In genomic region chr9:136634904-136635303, GRCh38 we compare ENCODE assay signal across 17 cellular contexts.
"Had no signal": no experiment of that assay in that cellular context is flagged by ENCODE, and none has a peak within 500 bp of the region (broad histone marks: within the 10 kb centered on the region; RNA-seq: fewer than 3 reads in every experiment).

No MANE protein-coding gene starts in this region.

- H3K4me1 Mint-ChIP-seq: mesothelial cell of epicardium, neural crest cell had no signal

- H3K9me3 ChIP-seq: esophagus squamous epithelium, lower lobe of right lung, pancreas, tibial nerve, vagina had no signal

- H3K27ac ChIP-seq: lower lobe of right lung, pancreas, tibial nerve, vagina had no signal

- H3K36me3 ChIP-seq: esophagus squamous epithelium, lower lobe of right lung, pancreas, tibial nerve, vagina had no signal

- H3K4me3 Mint-ChIP-seq: activated naive CD4-positive, alpha-beta T cell treated with anti-CD3 and anti-CD28 coated beads for 36 hours; activated naive CD8-positive, alpha-beta T cell treated with anti-CD3 and anti-CD28 coated beads, Interleukin-2, amount 50 U/mL, for 24 hours; mesothelial cell of epicardium; neural crest cell had no signal

- H3K9me3 Mint-ChIP-seq: activated naive CD4-positive, alpha-beta T cell treated with anti-CD3 and anti-CD28 coated beads for 36 hours; activated naive CD8-positive, alpha-beta T cell treated with anti-CD3 and anti-CD28 coated beads, Interleukin-2, amount 50 U/mL, for 24 hours; activated T-helper 2 cell treated with anti-CD3 and anti-CD28 coated beads, Interferon-gamma antibody, Interleukin-2, Interleukin-4, amounts not matched to agents 10 μg/mL and 5 μg/mL and 100 μg/mL, durations not matched to agents 14 hours and 24 hours and 36 hours; mesothelial cell of epicardium; neural crest cell had no signal

- DNase-seq: activated CD4-positive, CD25-positive, alpha-beta regulatory T cell treated with anti-CD3 and anti-CD28 coated beads, Interleukin-2, amount 50 U/mL, for 72 hours; activated naive CD4-positive, alpha-beta T cell treated with anti-CD3 and anti-CD28 coated beads for 36 hours; activated naive CD8-positive, alpha-beta T cell treated with anti-CD3 and anti-CD28 coated beads, Interleukin-2, amount 50 U/mL, for 24 hours; caudate nucleus; esophagus squamous epithelium; head of caudate nucleus; left colon; lower lobe of right lung; pancreas; stimulated activated CD4-positive, alpha-beta T cell treated with anti-CD3 and anti-CD28 coated beads, Interleukin-4, amount 100 ng/mL, for 24 hours; stimulated activated naive CD4-positive, alpha-beta T cell treated with Interleukin-2 at 50 U/mL for 16 hours; substantia nigra had no signal

- ATAC-seq: activated naive CD8-positive, alpha-beta T cell treated with anti-CD3 and anti-CD28 coated beads, Interleukin-2, amount 50 U/mL, for 24 hours; left colon; lower lobe of right lung; pancreas had no signal

- H3K4me3 ChIP-seq: esophagus squamous epithelium, lower lobe of right lung, pancreas, tibial nerve, vagina had no signal

- H3K27me3 ChIP-seq: pancreas, tibial nerve, vagina had no signal

- H3K36me3 Mint-ChIP-seq: mesothelial cell of epicardium had no signal

- H3K27ac Mint-ChIP-seq: activated naive CD4-positive, alpha-beta T cell treated with anti-CD3 and anti-CD28 coated beads for 36 hours; activated naive CD8-positive, alpha-beta T cell treated with anti-CD3 and anti-CD28 coated beads, Interleukin-2, amount 50 U/mL, for 24 hours; activated T-helper 2 cell treated with anti-CD3 and anti-CD28 coated beads, Interferon-gamma antibody, Interleukin-2, Interleukin-4, amounts not matched to agents 10 μg/mL and 5 μg/mL and 100 μg/mL, durations not matched to agents 14 hours and 24 hours and 36 hours; mesothelial cell of epicardium had no signal
